ENCODE assay signal across 10 cellular contexts in the genomic region with DNA sequence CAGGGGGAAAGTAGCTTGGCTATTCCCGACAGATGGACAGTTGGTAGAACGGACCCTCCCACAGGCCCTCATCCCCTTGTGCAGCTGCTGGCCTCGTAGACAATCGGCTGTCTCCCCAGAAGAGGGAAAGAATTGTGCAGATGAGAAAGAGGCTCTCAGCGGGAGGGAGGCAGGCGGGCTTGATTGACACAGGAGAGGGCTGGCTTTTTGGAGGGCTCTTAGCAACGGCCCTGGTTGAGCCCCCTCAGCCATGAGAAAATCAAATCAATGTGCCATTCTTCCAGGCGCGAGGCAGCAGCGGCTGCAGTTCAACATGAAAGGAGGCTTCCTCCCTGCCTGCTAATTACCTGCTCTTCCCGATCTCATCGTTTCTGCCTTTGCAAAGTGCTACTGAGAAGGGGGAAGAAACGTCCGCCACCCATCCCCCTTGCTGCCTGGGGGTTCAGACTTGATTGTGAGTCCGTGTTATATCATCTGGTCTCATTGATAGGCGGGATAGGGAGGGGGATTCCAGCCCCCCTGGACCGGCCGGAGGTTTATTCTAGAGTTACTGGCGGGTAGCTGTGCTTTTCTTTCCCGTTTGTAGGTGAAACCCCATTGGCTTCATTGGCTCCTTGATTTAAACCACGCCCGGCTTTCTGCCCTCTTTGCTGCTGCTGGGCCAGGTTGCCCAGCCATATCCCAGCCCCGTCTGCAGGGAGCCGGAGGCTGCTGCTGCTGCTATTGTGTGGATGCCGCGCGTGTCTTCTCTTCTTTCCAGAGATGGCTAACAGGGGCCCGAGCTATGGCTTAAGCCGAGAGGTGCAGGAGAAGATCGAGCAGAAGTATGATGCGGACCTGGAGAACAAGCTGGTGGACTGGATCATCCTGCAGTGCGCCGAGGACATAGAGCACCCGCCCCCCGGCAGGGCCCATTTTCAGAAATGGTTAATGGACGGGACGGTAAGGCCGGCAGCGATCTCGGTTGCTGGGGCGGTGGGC. TPM values are rescaled to one million over a fixed set of nuclear protein-coding genes. Genes with fewer than 3 reads are reported as not detected.
DNase-seq lines count a peak whose midpoint lies in the region; ATAC-seq and TF ChIP-seq lines count a peak whose summit lies in the region.
"Had no signal": no experiment of that assay in that cellular context is flagged by ENCODE, and none has a peak within 500 bp of the region (broad histone marks: within the 10 kb centered on the region; RNA-seq: fewer than 3 reads in every experiment).

A gene (plus strand): TSS at position 262 of the 981 bp plus-strand sequence. CDS start 501 bp downstream, at position 763.

- no peak within 1 kb of the TSS for H3K27ac ChIP-seq in BLaER1 treated with 17β-estradiol and CSF1 and Interleukin-3, amounts not matched to agents 10 nM and 100 nM
- H3K27ac ChIP-seq in mammary epithelial cell (ENCODE audit: insufficient read depth, low read depth, low read length) = peak within 1 kb of the TSS; percentile 31
- no peak within 1 kb of the TSS for H3K27ac ChIP-seq in skeletal muscle tissue (ENCODE audit: low read depth, low read length)
- H3K27ac ChIP-seq: neutrophil had no signal

- H3K4me3 ChIP-seq in BLaER1 treated with 17β-estradiol and CSF1 and Interleukin-3, amounts not matched to agents 10 nM and 100 nM = peak within 1 kb of the TSS in 6 of 10 experiments; percentile 5 to 40 (median 14); a peak in 5 of 20 replicates
- H3K4me3 ChIP-seq in mammary epithelial cell (replicated peaks in 1 of 3; ENCODE audit: insufficient read depth in 1 of 3, low read depth in 2 of 3, low read length in 3 of 3) (peak within 1 kb of the TSS; percentile 58 to 76 (median 74)), skeletal muscle tissue (ENCODE audit: low read length in 3 of 3) (peak within 1 kb of the TSS; percentile 30 to 67 (median 56))

- peak; percentile 43 for ATAC-seq in GM21717 (IDR thresholded peaks at IDR 0.05; ENCODE audit: unreplicated experiment)
- ATAC-seq: HCT116 had no signal

- no peak for TF ChIP-seq CTCF in mammary epithelial cell (conservative IDR thresholded peaks at IDR 0.05 in 1 of 2, IDR thresholded peaks at IDR 0.05 in 1 of 2; ENCODE audit: extremely low read depth in 1 of 2, insufficient read depth in 1 of 2, low read depth in 1 of 2, low read length in 2 of 2)

- DNase-seq in NCI-H2227 treated with DMSO at 0.1 percent for 48 hours (lab: John Stamatoyannopoulos, UW) (peak; percentile 78), mammary epithelial cell (peak; percentile 54), islet precursor cell (peak; percentile 71), HCEC 1CT (no peak)
- no peak for DNase-seq in activated CD4-positive, CD25-positive, alpha-beta regulatory T cell (lab: John Stamatoyannopoulos, UW)

- intact Hi-C loops in mammary epithelial cell (cut with micrococcal nuclease) = no loop called here

- no TSS peak for BruUV-seq in mammary epithelial cell (replicated peaks; lab: Mats Ljungman, UMichigan)

- peaks cover 22% of the 10 kb centered on the region for H3K79me2 ChIP-seq in mammary epithelial cell (ENCODE audit: insufficient read depth, low read length)

- H3K36me3 ChIP-seq in BLaER1 treated with 17β-estradiol and CSF1 and Interleukin-3, amounts not matched to agents 10 nM and 100 nM = peaks cover 0 to 8% (median under 1%) of the 10 kb centered on the region in 11 experiments; a peak in 5 of 22 replicates
- H3K36me3 ChIP-seq in mammary epithelial cell (ENCODE audit: insufficient read depth, low read length) = no peaks in the 10 kb centered on the region
- H3K36me3 ChIP-seq in skeletal muscle tissue (ENCODE audit: control insufficient read depth in 3 of 3, insufficient read depth in 3 of 3, low read length in 3 of 3) = no peaks in the 10 kb centered on the region
- H3K36me3 ChIP-seq: neutrophil had no signal

- dilution Hi-C loops in mammary epithelial cell (cut with HindIII; ENCODE audit: low sequenced_read_pairs) = no loop called here

- peaks cover 0 to 6% (median 0%) of the 10 kb centered on the region in 11 experiments; a peak in 1 of 22 replicates for H4K20me1 ChIP-seq in BLaER1 treated with 17β-estradiol and CSF1 and Interleukin-3, amounts not matched to agents 10 nM and 100 nM
- no peaks in the 10 kb centered on the region for H4K20me1 ChIP-seq in mammary epithelial cell (ENCODE audit: insufficient read depth, low read length)

- H3K4me2 ChIP-seq in BLaER1 treated with 17β-estradiol and CSF1 and Interleukin-3, amounts not matched to agents 10 nM and 100 nM = peak within 1 kb of the TSS; percentile 1 to 45 (median 35); a peak in 17 of 22 replicates
- H3K4me2 ChIP-seq in mammary epithelial cell (ENCODE audit: insufficient read depth, low read depth, low read length) = peak within 1 kb of the TSS; percentile 84

- H3K9ac ChIP-seq in BLaER1 treated with 17β-estradiol and CSF1 and Interleukin-3, amounts not matched to agents 10 nM and 100 nM = no peak within 1 kb of the TSS
- H3K9ac ChIP-seq in mammary epithelial cell (ENCODE audit: insufficient read depth, low read length) = peak within 1 kb of the TSS; percentile 62
- peak within 1 kb of the TSS in 2 of 3 donors; percentile 40 to 62 for H3K9ac ChIP-seq in skeletal muscle tissue (ENCODE audit: low read depth in 1 of 3, low read length in 3 of 3)

- peaks cover 43 to 56% (median 50%) of the 10 kb centered on the region in 11 experiments for H3K27me3 ChIP-seq in BLaER1 treated with 17β-estradiol and CSF1 and Interleukin-3, amounts not matched to agents 10 nM and 100 nM
- H3K27me3 ChIP-seq in mammary epithelial cell (ENCODE audit: insufficient read depth, low read length) (no peaks in the 10 kb centered on the region), skeletal muscle tissue (ENCODE audit: control insufficient read depth in 3 of 3, insufficient read depth in 3 of 3, low read length in 3 of 3) (peaks cover 21 to 31% (median 27%) of the 10 kb centered on the region in 3 donors)

- in situ Hi-C loops in mammary epithelial cell (cut with MboI; ENCODE audit: low sequenced_read_pairs in 2 of 2) = no loop called here

- 2% methylated on average over 36 of the region's 41 CpGs for WGBS in mammary epithelial cell (ENCODE audit: low coverage, missing lambda C conversion rate)

- CTCF ChIA-PET in mammary epithelial cell (lab: Charles Lee; ENCODE audit: low non-redundant PET) = interaction anchor here (1.2 kb wide), 1 partner anchor 44 kb away, joined by 5 read pairs; no protein-coding TSS in a partner anchor

- peak within 1 kb of the TSS; percentile 99 for H2AFZ ChIP-seq in mammary epithelial cell (ENCODE audit: low read depth, low read length)

- peaks cover 0 to 7% (median 0%) of the 10 kb centered on the region in 11 experiments; a peak in 2 of 22 replicates for H3K9me3 ChIP-seq in BLaER1 treated with 17β-estradiol and CSF1 and Interleukin-3, amounts not matched to agents 10 nM and 100 nM (replicated peaks in 1 of 11)
- H3K9me3 ChIP-seq in mammary epithelial cell (replicated peaks; ENCODE audit: insufficient read depth, low read length) (no peaks in the 10 kb centered on the region), skeletal muscle tissue (ENCODE audit: control insufficient read depth in 3 of 3, low read length in 3 of 3) (no peaks in the 10 kb centered on the region)
- H3K9me3 ChIP-seq: neutrophil had no signal

- H3K4me1 ChIP-seq in BLaER1 treated with 17β-estradiol and CSF1 and Interleukin-3, amounts not matched to agents 10 nM and 100 nM = peaks cover 10 to 19% (median 13%) of the 10 kb centered on the region in 10 experiments; a peak in 16 of 20 replicates
- peaks cover 48% of the 10 kb centered on the region for H3K4me1 ChIP-seq in mammary epithelial cell (ENCODE audit: insufficient read depth, low read length)
- peaks cover 5 to 13% (median 10%) of the 10 kb centered on the region in 3 donors for H3K4me1 ChIP-seq in skeletal muscle tissue (ENCODE audit: control insufficient read depth in 3 of 3, insufficient read depth in 3 of 3, low read length in 3 of 3)

RNA-seq across cellular contexts. Expression of the gene that starts here (rescaled TPM):
- 1 to 10 TPM in 1 of 2 donors, under 1 TPM in 1; 0.50 to 5.3 TPM for total RNA-seq in mammary epithelial cell
- polyA plus RNA-seq in mammary epithelial cell = 16.4 TPM
- 21.2 TPM for polyA minus RNA-seq in mammary epithelial cell
- 0.52 TPM for total RNA-seq in skeletal muscle tissue

Comparison
In these comparisons a context has a peak if more than half of its experiments do, and no peak if none do; other contexts are left out.
1. H3K4me3 ChIP-seq: peak in every context shown above with its lines; median percentile 74 in mammary epithelial cell; 56 in skeletal muscle tissue; 14 in BLaER1 treated with 17β-estradiol and CSF1 and Interleukin-3, amounts not matched to agents 10 nM and 100 nM.
2. H3K9ac ChIP-seq: peak in mammary epithelial cell (single experiment) and skeletal muscle tissue (2 of 3); none in BLaER1 treated with 17β-estradiol and CSF1 and Interleukin-3, amounts not matched to agents 10 nM and 100 nM (0 of 11).
3. DNase-seq: peak in NCI-H2227 treated with DMSO at 0.1 percent for 48 hours (single experiment), mammary epithelial cell (single experiment) and islet precursor cell (single experiment); none in HCEC 1CT (single experiment) and activated CD4-positive, CD25-positive, alpha-beta regulatory T cell (0 of 4).